Comparison of ENCODE assay signal across 8 cellular contexts in the genomic region with DNA sequence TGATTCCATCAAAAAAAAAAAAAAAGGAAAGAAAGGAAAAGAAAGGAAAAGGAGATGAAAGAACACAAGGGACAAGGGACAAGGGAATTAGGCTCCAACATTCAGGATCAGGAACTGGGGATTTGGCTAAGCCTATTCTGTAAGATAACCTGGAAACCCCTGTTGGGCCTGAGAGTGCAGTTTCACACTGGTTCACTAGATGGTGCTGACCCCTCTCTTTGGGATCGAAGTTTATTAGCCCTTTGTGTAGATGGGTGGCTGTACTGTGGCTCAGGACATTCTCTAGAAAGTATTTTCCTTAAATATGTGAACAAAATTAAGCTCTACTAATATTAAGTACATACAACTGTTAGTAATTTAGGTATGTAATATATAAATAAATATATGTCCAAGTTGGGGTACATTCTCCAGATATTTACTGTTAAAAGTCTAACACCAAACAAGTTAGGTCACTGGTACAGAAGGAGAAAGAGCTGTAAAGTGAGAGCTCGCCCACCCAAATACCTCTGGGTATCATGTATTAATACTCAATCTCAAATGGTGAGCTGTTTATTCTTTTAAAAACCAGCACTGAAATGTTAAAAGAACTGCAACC. TPM values are rescaled to one million over a fixed set of nuclear protein-coding genes. Genes with fewer than 3 reads are reported as not detected.
DNase-seq lines count a peak whose midpoint lies in the region; ATAC-seq and TF ChIP-seq lines count a peak whose summit lies in the region.

No MANE protein-coding gene starts in this region.

- no peaks in the 10 kb centered on the region for H3K79me2 ChIP-seq in PC-3 (ENCODE audit: low read length)

- ATAC-seq in GM21515 (IDR thresholded peaks at IDR 0.05; ENCODE audit: unreplicated experiment) (peak; percentile 85), PC-3 (peak; percentile 85)

- no peaks in the 10 kb centered on the region for H3K4me1 Mint-ChIP-seq in MCF 10A (ENCODE audit: insufficient read depth, unreplicated experiment)

- DNase-seq in NCI-H2029 treated with DMSO at 0.1 percent for 48 hours (lab: John Stamatoyannopoulos, UW) (peak; percentile 14), NCI-H2029 (lab: John Stamatoyannopoulos, UW) (no peak), HS-27A (ENCODE audit: low read depth) (peak; percentile 46), PC-3 (peak; percentile 77), MCF 10A (ENCODE audit: unreplicated experiment) (peak; percentile 78), islet precursor cell (peak; percentile 81)
- peak; percentile 57 for DNase-seq in stimulated activated CD8-positive, alpha-beta memory T cell treated with anti-CD3 and anti-CD28 coated beads, Interleukin-4, amount 100 ng/mL, for 48 hours

- no peaks in the 10 kb centered on the region for H3K36me3 Mint-ChIP-seq in MCF 10A (ENCODE audit: insufficient read depth, unreplicated experiment)

- H3K27ac Mint-ChIP-seq in MCF 10A (ENCODE audit: low read depth, unreplicated experiment): no peak overlapping the region

- no peaks in the 10 kb centered on the region for H3K27me3 ChIP-seq in PC-3 (ENCODE audit: low read length)

- TF ChIP-seq CTCF in PC-3 (conservative IDR thresholded peaks at IDR 0.05; ENCODE audit: low read depth, low read length) (peak; percentile 78), MCF 10A (IDR thresholded peaks at IDR 0.05; ENCODE audit: unreplicated experiment) (peak; percentile 92)

- H3K36me3 ChIP-seq in PC-3 (ENCODE audit: low read depth, low read length): no peaks in the 10 kb centered on the region

- BruUV-seq in PC-3 (replicated peaks; lab: Mats Ljungman, UMichigan) (no TSS peak), MCF 10A (replicated peaks; lab: Mats Ljungman, UMichigan) (no TSS peak)

- no peaks in the 10 kb centered on the region for H3K27me3 Mint-ChIP-seq in MCF 10A (ENCODE audit: insufficient read depth, unreplicated experiment)

- H3K4me3 ChIP-seq in PC-3 (ENCODE audit: low read length): no peak overlapping the region

- no peaks in the 10 kb centered on the region for H3K9me2 ChIP-seq in PC-3 (replicated peaks; ENCODE audit: low read length)

- H3K27ac ChIP-seq in PC-3 (ENCODE audit: low read length): no peak overlapping the region

- intact Hi-C loops in PC-3 (cut with micrococcal nuclease) (no loop called here), MCF 10A (cut with micrococcal nuclease) (loop anchor here (1.0 kb wide), 1 partner anchor 215 kb away; no protein-coding TSS in a partner anchor)

- no peak overlapping the region for H3K4me3 Mint-ChIP-seq in MCF 10A (ENCODE audit: unreplicated experiment)

- POLR2A ChIA-PET in PC-3 (lab: Charles Lee; ENCODE audit: unreplicated experiment) (no interaction called here), MCF 10A (lab: Yijun Ruan, JAX) (interaction anchor here (0.7 to 1.5 kb wide), 5 partner anchors 23 to 255 kb away, joined by 3 to 7 read pairs (median 3); no protein-coding TSS in a partner anchor)

- no peak overlapping the region for H2AFZ ChIP-seq in PC-3 (ENCODE audit: low read length)

- H3K4me1 ChIP-seq in PC-3 (ENCODE audit: insufficient read depth, low read length): no peaks in the 10 kb centered on the region

- no peaks in the 10 kb centered on the region for H3K9me3 Mint-ChIP-seq in MCF 10A (ENCODE audit: unreplicated experiment)

- H3K9ac ChIP-seq in PC-3 (ENCODE audit: low read length): no peak overlapping the region

- CTCF ChIA-PET in PC-3 (lab: Charles Lee): interaction anchor here (0.5 to 1.4 kb wide), 4 partner anchors 37 to 215 kb away, joined by 3 to 4 read pairs (median 4); no protein-coding TSS in a partner anchor
- CTCF ChIA-PET in MCF 10A (lab: Yijun Ruan, JAX): interaction anchor here (0.5 to 4.8 kb wide), 64 partner anchors 9 to 1044 kb away, joined by 3 to 112 read pairs (median 4); no protein-coding TSS in a partner anchor

- H3K4me2 ChIP-seq in PC-3 (ENCODE audit: low read length): no peak overlapping the region

- H4K20me1 ChIP-seq in PC-3 (ENCODE audit: low read length): no peaks in the 10 kb centered on the region

- H3K9me3 ChIP-seq in PC-3 (ENCODE audit: low read length): no peaks in the 10 kb centered on the region

- no peaks in the 10 kb centered on the region for H3F3A ChIP-seq in PC-3 (ENCODE audit: low read length, unreplicated experiment)

RNA-seq across cellular contexts. Expression of a gene that starts 6.3 kb away (rescaled TPM):
- 0.36 and 0.86 TPM in 2 replicates for total RNA-seq in PC-3 (2014; rRNA removed)
- total RNA-seq in MCF 10A (2022): not detected in 2 replicates

RNA-seq across cellular contexts. Expression of a gene that starts 15.9 kb away (rescaled TPM):
- total RNA-seq in PC-3 (2014; rRNA removed) (not detected in 2 replicates), MCF 10A (2022) (not detected in 2 replicates)

RNA-seq across cellular contexts. Expression of a gene that starts 57.8 kb away (rescaled TPM):
- total RNA-seq in PC-3 (2014; rRNA removed) (0.18 TPM in 1 of 2 replicates, not detected in the other), MCF 10A (2022) (not detected in 2 replicates)
